ENCODE assay signal across 8 cellular contexts in the genomic region with DNA sequence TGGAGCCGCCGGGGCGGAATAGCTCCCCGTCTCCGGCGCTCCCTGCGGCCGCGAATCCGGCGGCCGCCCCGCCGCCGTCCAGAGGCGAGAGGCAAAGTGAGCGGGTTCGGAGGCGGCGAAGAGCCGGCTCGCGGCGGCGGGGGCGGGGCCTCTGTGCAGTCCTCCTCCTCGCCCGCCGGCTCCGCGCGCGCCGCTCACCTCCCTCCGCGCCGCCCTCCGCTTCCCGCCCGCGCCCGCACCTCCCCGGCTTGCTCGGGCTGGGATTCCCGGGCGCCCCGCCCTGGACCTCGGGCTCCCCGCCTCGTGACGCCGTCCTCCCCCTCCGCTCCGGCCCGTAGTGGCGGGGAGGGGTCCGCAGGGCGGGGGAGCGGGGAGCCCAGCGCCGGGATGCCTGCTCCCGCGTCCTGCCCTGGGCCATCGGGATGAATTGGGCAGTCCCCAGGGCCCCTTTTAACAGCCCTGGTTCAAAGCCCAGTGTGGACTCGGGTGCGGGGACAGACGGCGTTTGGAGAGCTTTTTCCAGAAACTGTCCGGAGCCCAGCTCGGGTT. TPM values are rescaled to one million over a fixed set of nuclear protein-coding genes. Genes with fewer than 3 reads are reported as not detected.
DNase-seq lines count a peak whose midpoint lies in the region; ATAC-seq and TF ChIP-seq lines count a peak whose summit lies in the region.

A gene with protein sequence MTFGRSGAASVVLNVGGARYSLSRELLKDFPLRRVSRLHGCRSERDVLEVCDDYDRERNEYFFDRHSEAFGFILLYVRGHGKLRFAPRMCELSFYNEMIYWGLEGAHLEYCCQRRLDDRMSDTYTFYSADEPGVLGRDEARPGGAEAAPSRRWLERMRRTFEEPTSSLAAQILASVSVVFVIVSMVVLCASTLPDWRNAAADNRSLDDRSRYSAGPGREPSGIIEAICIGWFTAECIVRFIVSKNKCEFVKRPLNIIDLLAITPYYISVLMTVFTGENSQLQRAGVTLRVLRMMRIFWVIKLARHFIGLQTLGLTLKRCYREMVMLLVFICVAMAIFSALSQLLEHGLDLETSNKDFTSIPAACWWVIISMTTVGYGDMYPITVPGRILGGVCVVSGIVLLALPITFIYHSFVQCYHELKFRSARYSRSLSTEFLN (minus strand): TSS at position 98 of the 549 bp plus-strand sequence. CDS start 481 bp downstream, outside the sequence.

- H3K36me3 Mint-ChIP-seq in activated CD4-positive, alpha-beta T cell treated with anti-CD3 and anti-CD28 coated beads, Interleukin-2, amount 10 ng/mL, durations not matched to agents 7 days and 5 days (ENCODE audit: low read depth): no peaks in the 10 kb centered on the region

- no peak for TF ChIP-seq CTCF in GM10266 (IDR thresholded peaks at IDR 0.05; ENCODE audit: control insufficient read depth, insufficient read depth, low read depth, missing control alignments)

- no peak within 1 kb of the TSS for H3K4ac ChIP-seq in mesenchymal stem cell (ENCODE audit: low read depth in 1 of 2, low read length in 2 of 2)

- H3K27me3 Mint-ChIP-seq in activated CD4-positive, alpha-beta T cell treated with anti-CD3 and anti-CD28 coated beads, Interleukin-2, amount 10 ng/mL, durations not matched to agents 7 days and 5 days: peaks cover 20% of the 10 kb centered on the region

- no peak within 1 kb of the TSS for H2BK5ac ChIP-seq in mesenchymal stem cell (ENCODE audit: low read depth, low read length, poor library complexity, severe bottlenecking)

- no peaks in the 10 kb centered on the region for H3K9me3 Mint-ChIP-seq in activated CD4-positive, alpha-beta T cell treated with anti-CD3 and anti-CD28 coated beads, Interleukin-2, amount 10 ng/mL, durations not matched to agents 7 days and 5 days

- H3K27ac Mint-ChIP-seq in activated CD4-positive, alpha-beta T cell treated with anti-CD3 and anti-CD28 coated beads, Interleukin-2, amount 10 ng/mL, durations not matched to agents 7 days and 5 days: peak within 1 kb of the TSS; percentile 79

- peak within 1 kb of the TSS; percentile 89 for H2BK15ac ChIP-seq in mesenchymal stem cell (ENCODE audit: low read depth, poor library complexity, severe bottlenecking)

- POLR2A ChIA-PET in activated CD4-positive, alpha-beta T cell treated with anti-CD3 and anti-CD28 coated beads, Interleukin-2, amount 10 ng/mL, durations not matched to agents 7 days and 5 days (lab: Charles Lee): no interaction called here

- H3K4me1 ChIP-seq in mesenchymal stem cell (ENCODE audit: control insufficient read depth, insufficient read depth, low read depth, low read length): peaks cover 23% of the 10 kb centered on the region

- peaks cover 0 to 3% of the 10 kb centered on the region in 2 experiments for H3K36me3 ChIP-seq in mesenchymal stem cell (ENCODE audit: control insufficient read depth in 1 of 2, insufficient read depth in 2 of 2, low read depth in 1 of 2, low read length in 2 of 2)

- no peak within 1 kb of the TSS for H4K91ac ChIP-seq in mesenchymal stem cell (ENCODE audit: low read length)

- no peak within 1 kb of the TSS for H2BK12ac ChIP-seq in mesenchymal stem cell (ENCODE audit: low read length in 2 of 2)

- DNase-seq in GM10266 (ENCODE audit: extremely low spot score) (peak; percentile 89), NCI-H2196 (lab: John Stamatoyannopoulos, UW; ENCODE audit: unreplicated experiment) (peak; percentile 87), dermis blood vessel endothelial cell (peak; percentile 55), mesenchymal stem cell (peak; percentile 43), RKO (ENCODE audit: low spot score) (no peak)
- peak; percentile 67 for DNase-seq in activated CD4-positive, alpha-beta T cell treated with anti-CD3 and anti-CD28 coated beads, Interleukin-2, amount 10 ng/mL, durations not matched to agents 7 days and 5 days
- DNase-seq in stimulated activated CD8-positive, alpha-beta memory T cell treated with anti-CD3 and anti-CD28 coated beads, Interleukin-15, amount 100 ng/mL, for 48 hours (ENCODE audit: low read depth in 2 of 2): peak; percentile 43 to 45

- peak within 1 kb of the TSS; percentile 97 for H3K4me2 ChIP-seq in mesenchymal stem cell (ENCODE audit: low read length, poor library complexity, severe bottlenecking)

- H3K9me3 ChIP-seq in mesenchymal stem cell (ENCODE audit: control insufficient read depth, low read length): no peaks in the 10 kb centered on the region

- peak within 1 kb of the TSS in 1 of 2 experiments; percentile 93 for H3K23ac ChIP-seq in mesenchymal stem cell (ENCODE audit: low read length in 2 of 2)

- H3K27me3 ChIP-seq in mesenchymal stem cell (ENCODE audit: control insufficient read depth in 1 of 2, insufficient read depth in 1 of 2, low read length in 2 of 2): peaks cover 30 to 45% of the 10 kb centered on the region in 2 experiments

- peak within 1 kb of the TSS; percentile 45 for H3K9ac ChIP-seq in mesenchymal stem cell (ENCODE audit: low read length)

- WGBS in mesenchymal stem cell: under 1% methylated on average over 51 of the region's 70 CpGs

- peak within 1 kb of the TSS; percentile 60 to 78 for H3K4me3 ChIP-seq in mesenchymal stem cell (ENCODE audit: insufficient read depth in 1 of 2, low read depth in 1 of 2, low read length in 2 of 2)

- H3K4me1 Mint-ChIP-seq in activated CD4-positive, alpha-beta T cell treated with anti-CD3 and anti-CD28 coated beads, Interleukin-2, amount 10 ng/mL, durations not matched to agents 7 days and 5 days: peaks cover 18% of the 10 kb centered on the region

- H3K4me3 Mint-ChIP-seq in activated CD4-positive, alpha-beta T cell treated with anti-CD3 and anti-CD28 coated beads, Interleukin-2, amount 10 ng/mL, durations not matched to agents 7 days and 5 days: peak within 1 kb of the TSS; percentile 82

- CTCF ChIA-PET in activated CD4-positive, alpha-beta T cell treated with anti-CD3 and anti-CD28 coated beads, Interleukin-2, amount 10 ng/mL, durations not matched to agents 7 days and 5 days (lab: Charles Lee): interaction anchor here (0.5 to 1.1 kb wide), 3 partner anchors 30 to 515 kb away, joined by 3 read pairs; no protein-coding TSS in a partner anchor

- peak within 1 kb of the TSS; percentile 54 for H2AFZ ChIP-seq in mesenchymal stem cell (ENCODE audit: low read depth, low read length)

- no peak within 1 kb of the TSS for H3K27ac ChIP-seq in mesenchymal stem cell (ENCODE audit: low read length, poor library complexity, severe bottlenecking)

- no peak within 1 kb of the TSS for H4K8ac ChIP-seq in mesenchymal stem cell (ENCODE audit: low read length)

- no peak within 1 kb of the TSS for H2BK120ac ChIP-seq in mesenchymal stem cell (ENCODE audit: low read depth, low read length)

- no peak within 1 kb of the TSS for H2AK5ac ChIP-seq in mesenchymal stem cell (ENCODE audit: low read length, severe bottlenecking)

- ATAC-seq in HG02870 (IDR thresholded peaks at IDR 0.05; ENCODE audit: unreplicated experiment): peak; percentile 47

- H3K79me1 ChIP-seq in mesenchymal stem cell (replicated peaks; ENCODE audit: low read length, poor library complexity, severe bottlenecking): no peaks in the 10 kb centered on the region

- H3K14ac ChIP-seq in mesenchymal stem cell (ENCODE audit: low read length in 2 of 2): no peak within 1 kb of the TSS

- H3K18ac ChIP-seq in mesenchymal stem cell (ENCODE audit: low read depth in 1 of 2, low read length in 2 of 2): peak within 1 kb of the TSS in 1 of 2 experiments; percentile 38

RNA-seq across cellular contexts. Expression of the gene that starts here (rescaled TPM):
- total RNA-seq in activated CD4-positive, alpha-beta T cell treated with anti-CD3 and anti-CD28 coated beads, Interleukin-2, amount 10 ng/mL, durations not matched to agents 7 days and 5 days: under 1 TPM; 0.04 to 0.12 TPM
- total RNA-seq in dermis blood vessel endothelial cell: not detected in 2 replicates
- not detected for polyA plus RNA-seq in mesenchymal stem cell (2013, experiment 1 of 2)
- not detected for polyA plus RNA-seq in mesenchymal stem cell (2013, experiment 2 of 2)

Comparison
In these comparisons a context has a peak if more than half of its experiments do, and no peak if none do; other contexts are left out.
1. Peak in DNase-seq in activated CD4-positive, alpha-beta T cell treated with anti-CD3 and anti-CD28 coated beads, Interleukin-2, amount 10 ng/mL, durations not matched to agents 7 days and 5 days; RNA of the gene not detected or under 1 TPM.
2. Peak in DNase-seq in dermis blood vessel endothelial cell; RNA of the gene not detected or under 1 TPM.